ENCODE assay signal across 28 cellular contexts in genomic region chr3:22937536-22937935, GRCh38.
"Had no signal": no experiment of that assay in that cellular context is flagged by ENCODE, and none has a peak within 500 bp of the region (broad histone marks: within the 10 kb centered on the region; RNA-seq: fewer than 3 reads in every experiment).

No MANE protein-coding gene starts in this region.

- H3K9me3 Mint-ChIP-seq: T-helper 1 cell treated with Interleukin-12 subunit alpha and Interleukin-12 subunit beta and Interleukin-4 antibody, amounts not matched to agents 30 μg/mL and 1 μg/mL, for 36 hours had no signal

- H3K4me3 Mint-ChIP-seq: activated naive CD8-positive, alpha-beta T cell; brain; natural killer cell treated with Interleukin-12 subunit alpha and Interleukin-12 subunit beta and Interleukin-15 and Interleukin-18, amount 100 ng/mL, for 72 hours; T-helper 1 cell treated with Interleukin-12 subunit alpha and Interleukin-12 subunit beta and Interleukin-4 antibody, amounts not matched to agents 30 μg/mL and 1 μg/mL, for 36 hours had no signal

- H3K36me3 Mint-ChIP-seq: activated naive CD8-positive, alpha-beta T cell; brain; natural killer cell treated with Interleukin-12 subunit alpha and Interleukin-12 subunit beta and Interleukin-15 and Interleukin-18, amount 100 ng/mL, for 72 hours had no signal

- H3K9me3 ChIP-seq: adrenal gland, gastrocnemius medialis, left lung, lower lobe of right lung, mucosa of descending colon, testis, transverse colon had no signal

- H3K27me3 ChIP-seq: adrenal gland, cardiac muscle cell, gastrocnemius medialis, left lung, right atrium auricular region, testis, transverse colon had no signal

- DNase-seq: activated CD4-positive, alpha-beta T cell treated with anti-CD3 and anti-CD28 coated beads for 48 hours; activated CD4-positive, alpha-beta T cell treated with anti-CD3 and anti-CD28 coated beads, Interleukin-2, amount 50 U/mL, for 48 hours; activated CD8-positive, alpha-beta memory T cell treated with anti-CD3 and anti-CD28 coated beads for 24 hours; activated effector memory CD4-positive, alpha-beta T cell treated with Interleukin-2 at 50 U/mL for 16 hours; activated naive CD4-positive, alpha-beta T cell treated with Interleukin-2 at 50 U/mL for 16 hours; adrenal gland; aorta; cerebellar nuclear complex; cortex of kidney; gastrocnemius medialis; kidney glomerular epithelial cell; left lung; lower lobe of right lung; mesendoderm; mucosa of descending colon; stimulated activated naive CD4-positive, alpha-beta T cell; SW 1271; T1000; testis; transverse colon; WERI-Rb-1 had no signal

- FAIRE-seq: urothelium cell line had no signal

- H3K27me3 Mint-ChIP-seq: activated naive CD8-positive, alpha-beta T cell; brain; natural killer cell treated with Interleukin-12 subunit alpha and Interleukin-12 subunit beta and Interleukin-15 and Interleukin-18, amount 100 ng/mL, for 72 hours had no signal

- H3K4me3 ChIP-seq: adrenal gland, cardiac muscle cell, gastrocnemius medialis, left lung, lower lobe of right lung, mucosa of descending colon, right atrium auricular region, testis, transverse colon had no signal

- H3K27ac ChIP-seq: adrenal gland, cardiac muscle cell, left lung, lower lobe of right lung, right atrium auricular region, testis, transverse colon, WERI-Rb-1 had no signal

- H3K4me1 ChIP-seq: adrenal gland, left lung, lower lobe of right lung, right atrium auricular region, testis, transverse colon had no signal

- H3K27ac Mint-ChIP-seq: activated naive CD8-positive, alpha-beta T cell; brain; natural killer cell treated with Interleukin-12 subunit alpha and Interleukin-12 subunit beta and Interleukin-15 and Interleukin-18, amount 100 ng/mL, for 72 hours; T-helper 1 cell treated with Interleukin-12 subunit alpha and Interleukin-12 subunit beta and Interleukin-4 antibody, amounts not matched to agents 30 μg/mL and 1 μg/mL, for 36 hours had no signal

- H3K36me3 ChIP-seq: adrenal gland, cardiac muscle cell, gastrocnemius medialis, left lung, lower lobe of right lung, right atrium auricular region, transverse colon, WERI-Rb-1 had no signal
